21 cellular contexts compared by ENCODE assay signal in the genomic region with DNA sequence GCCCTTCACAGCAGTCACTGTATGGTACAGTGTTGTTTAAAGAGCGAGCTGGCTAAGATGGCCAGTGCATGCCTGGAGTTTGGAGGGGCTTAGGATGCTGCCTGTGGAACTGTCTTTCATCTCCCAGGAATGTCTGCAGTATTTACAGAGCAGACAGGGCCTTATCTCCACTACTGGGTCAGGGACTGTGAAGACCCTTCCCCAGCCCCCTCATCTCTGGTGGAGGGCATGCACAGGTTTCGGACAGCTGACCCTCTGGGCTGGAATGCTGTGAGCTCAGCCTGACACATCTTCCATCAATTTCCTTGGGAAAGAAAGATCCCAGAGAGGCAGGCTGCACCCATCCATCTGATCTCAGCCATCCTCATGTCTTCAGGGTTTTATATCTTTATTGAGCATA.
"Had no signal": no experiment of that assay in that cellular context is flagged by ENCODE, and none has a peak within 500 bp of the region (broad histone marks: within the 10 kb centered on the region; RNA-seq: fewer than 3 reads in every experiment).

No MANE protein-coding gene starts in this region.

- H3K27ac ChIP-seq: KMS-11, RWPE1 had no signal

- DNase-seq: Kasumi-1, MM.1S, NCI-H1092 treated with DMSO at 0.1 percent for 48 hours, NCI-H1436, NCI-H187, NCI-H2029, NCI-H2081 treated with DMSO at 0.1 percent for 48 hours, NCI-H2171, NCI-H226, NCI-H446, NCI-H510A, NCI-H524 treated with DMSO at 0.1 percent for 48 hours, NCI-H69, NCI-H774, PC-3, SHP77, SK-N-SH had no signal

- H3K9me3 ChIP-seq: SK-N-SH had no signal

- H3K4me3 ChIP-seq: K562 had no signal

- FAIRE-seq: K562 had no signal

- ATAC-seq: K562, Panc1, PC-3 had no signal

- H3K9ac ChIP-seq: KMS-11, SK-N-SH had no signal

- H3K4me2 ChIP-seq: KMS-11, SK-N-SH had no signal
